ENCODE assay signal across 33 cellular contexts in the genomic region with DNA sequence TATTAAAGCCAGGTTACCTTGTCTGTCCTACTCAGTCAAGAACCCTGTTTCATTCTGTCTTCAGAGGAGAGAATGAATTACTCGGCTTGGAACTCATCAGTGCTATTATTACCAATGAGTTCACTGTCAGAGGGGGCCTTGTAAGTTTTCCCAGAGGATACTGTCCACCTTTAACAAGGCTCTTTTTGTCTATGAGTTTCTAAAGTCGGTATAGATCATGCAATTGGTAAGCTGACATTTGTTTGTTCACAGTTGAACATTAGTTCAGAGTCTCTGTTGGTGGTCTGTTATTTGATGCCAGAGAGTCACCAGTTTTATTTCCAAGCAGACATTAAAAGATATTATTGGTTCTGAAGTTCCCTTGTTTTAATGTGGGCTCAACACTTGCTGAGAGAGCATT.
"Had no signal": no experiment of that assay in that cellular context is flagged by ENCODE, and none has a peak within 500 bp of the region (broad histone marks: within the 10 kb centered on the region; RNA-seq: fewer than 3 reads in every experiment).

No MANE protein-coding gene starts in this region.

- H3K9me3 Mint-ChIP-seq: activated CD4-positive, alpha-beta T cell treated with anti-CD3 and anti-CD28 coated beads, Interleukin-2, amount 10 ng/mL, durations not matched to agents 24 days and 14 days; activated CD8-positive, alpha-beta T cell treated with anti-CD3 and anti-CD28 coated beads for 36 hours; activated naive CD8-positive, alpha-beta T cell treated with anti-CD3 and anti-CD28 coated beads for 36 hours; activated T-cell treated with anti-CD3 and anti-CD28 coated beads, Interleukin-2, amount 50 U/mL, for 72 hours; activated T-helper 17 cell treated with anti-CD3 and anti-CD28 coated beads, Interleukin-2, amount 50 U/mL, for 72 hours; T-helper 2 cell treated with Interferon-gamma antibody and Interleukin-4, amounts not matched to agents 5 μg/mL and 100 μg/mL, for 36 hours had no signal

- H3K4me3 ChIP-seq: cardiac muscle cell, PC-9, SK-N-MC had no signal

- ATAC-seq: activated CD8-positive, alpha-beta T cell treated with anti-CD3 and anti-CD28 coated beads for 36 hours; activated T-cell treated with anti-CD3 and anti-CD28 coated beads, Interleukin-2, amount 50 U/mL, for 72 hours; activated T-helper 17 cell treated with anti-CD3 and anti-CD28 coated beads, Interleukin-2, amount 50 U/mL, for 72 hours; Right ventricle myocardium inferior had no signal

- DNase-seq: activated CD4-positive, alpha-beta T cell treated with anti-CD3 and anti-CD28 coated beads, Interleukin-2, amount 10 ng/mL, durations not matched to agents 24 days and 14 days; activated CD4-positive, alpha-beta T cell treated with anti-CD3 and anti-CD28 coated beads, Interleukin-2, amount 50 U/mL, for 4 hours; activated CD8-positive, alpha-beta T cell treated with anti-CD3 and anti-CD28 coated beads for 36 hours; activated effector memory CD4-positive, alpha-beta T cell treated with anti-CD3 and anti-CD28 coated beads, Interleukin-2, amount 50 U/mL, for 16 hours; activated naive CD4-positive, alpha-beta T cell; activated naive CD4-positive, alpha-beta T cell treated with anti-CD3 and anti-CD28 coated beads, Interleukin-2, amount 50 U/mL, for 16 hours; activated naive CD8-positive, alpha-beta T cell treated with anti-CD3 and anti-CD28 coated beads for 36 hours; activated T-cell treated with anti-CD3 and anti-CD28 coated beads, Interleukin-2, amount 50 U/mL, for 1 hour; activated T-cell treated with anti-CD3 and anti-CD28 coated beads, Interleukin-2, amount 50 U/mL, for 72 hours; amniotic stem cell; aorta; MM.1S; MV-4-11; NCI-H1092; NCI-H1436 treated with DMSO at 0.1 percent for 48 hours; NCI-H187 treated with DMSO at 0.1 percent for 48 hours; NCI-H2081; NCI-H2171 treated with DMSO at 0.1 percent for 48 hours; NCI-H2227 treated with DMSO at 0.1 percent for 48 hours; NCI-H446; NCI-H510A treated with DMSO at 0.1 percent for 48 hours; NCI-H526 treated with DMSO at 0.1 percent for 48 hours; PC-9; SIG-M5 had no signal

- H3K27ac ChIP-seq: cardiac muscle cell, KMS-11, PC-9, RWPE1, SK-N-MC had no signal

- H3K4me3 Mint-ChIP-seq: activated CD4-positive, alpha-beta T cell treated with anti-CD3 and anti-CD28 coated beads, Interleukin-2, amount 10 ng/mL, durations not matched to agents 24 days and 14 days; activated CD8-positive, alpha-beta T cell treated with anti-CD3 and anti-CD28 coated beads for 36 hours; activated naive CD8-positive, alpha-beta T cell treated with anti-CD3 and anti-CD28 coated beads for 36 hours; activated T-cell treated with anti-CD3 and anti-CD28 coated beads, Interleukin-2, amount 50 U/mL, for 72 hours; activated T-helper 17 cell treated with anti-CD3 and anti-CD28 coated beads, Interleukin-2, amount 50 U/mL, for 72 hours; T-helper 2 cell treated with Interferon-gamma antibody and Interleukin-4, amounts not matched to agents 5 μg/mL and 100 μg/mL, for 36 hours had no signal

- H3K36me3 ChIP-seq: cardiac muscle cell had no signal

- H3K27me3 Mint-ChIP-seq: activated CD4-positive, alpha-beta T cell treated with anti-CD3 and anti-CD28 coated beads, Interleukin-2, amount 10 ng/mL, durations not matched to agents 24 days and 14 days; activated CD8-positive, alpha-beta T cell treated with anti-CD3 and anti-CD28 coated beads for 36 hours; activated naive CD8-positive, alpha-beta T cell treated with anti-CD3 and anti-CD28 coated beads for 36 hours; activated T-helper 17 cell treated with anti-CD3 and anti-CD28 coated beads, Interleukin-2, amount 50 U/mL, for 72 hours had no signal

- H3K27ac Mint-ChIP-seq: activated CD4-positive, alpha-beta T cell treated with anti-CD3 and anti-CD28 coated beads, Interleukin-2, amount 10 ng/mL, durations not matched to agents 24 days and 14 days; activated CD8-positive, alpha-beta T cell treated with anti-CD3 and anti-CD28 coated beads for 36 hours; activated naive CD8-positive, alpha-beta T cell treated with anti-CD3 and anti-CD28 coated beads for 36 hours; activated T-helper 17 cell treated with anti-CD3 and anti-CD28 coated beads, Interleukin-2, amount 50 U/mL, for 72 hours had no signal

- FAIRE-seq: RCC 7860, TTC549 had no signal

- H3K27me3 ChIP-seq: cardiac muscle cell had no signal
